ENCODE assay signal across 8 cellular contexts in genomic region chr7:92528188-92528957, GRCh38. TPM values are rescaled to one million over a fixed set of nuclear protein-coding genes. Genes with fewer than 3 reads are reported as not detected.
A peak's percentile ranks its signal among the peaks of the same experiment; 100 is the strongest.
DNase-seq lines count a peak whose midpoint lies in the region; ATAC-seq, FAIRE-seq and TF ChIP-seq lines count a peak whose summit lies in the region.

Gene PEX1 (minus strand): TSS chr7:92528520. CDS start chr7:92528435, 85 bp downstream.
Gene RBM48 (plus strand): TSS chr7:92528795. CDS start chr7:92528814, 19 bp downstream.

- peak; percentile 98 for ATAC-seq in HG02840 (IDR thresholded peaks at IDR 0.05; ENCODE audit: low FRiP score, unreplicated experiment)

- H3K4me2 ChIP-seq in parathyroid adenoma (ENCODE audit: low read length) = peak within 1 kb of the TSS; percentile 80

- TF ChIP-seq CTCF in cardiac muscle cell (IDR thresholded peaks at IDR 0.05; ENCODE audit: low read depth, low read length) (peak; percentile 47), parathyroid adenoma (IDR thresholded peaks at IDR 0.05) (peak; percentile 51), tibial nerve (IDR thresholded peaks at IDR 0.05) (peak; percentile 29 to 80 (median 44))

- H3K9ac ChIP-seq in adipocyte (ENCODE audit: low read length) (peak within 1 kb of the TSS; percentile 94), parathyroid adenoma (no peak within 1 kb of the TSS)

- peak; percentile 95 for FAIRE-seq in GM12891 (lab: Jason Lieb, UNC)

- H3K27me3 ChIP-seq in adipocyte (replicated peaks; ENCODE audit: control insufficient read depth, insufficient read depth, low read length) = no peaks in the 10 kb centered on the region
- H3K27me3 ChIP-seq in cardiac muscle cell = no peaks in the 10 kb centered on the region
- H3K27me3 ChIP-seq in parathyroid adenoma (ENCODE audit: control insufficient read depth, insufficient read depth, low read length) = no peaks in the 10 kb centered on the region
- no peaks in the 10 kb centered on the region for H3K27me3 ChIP-seq in tibial nerve

- H3K27ac ChIP-seq in cardiac muscle cell (peak within 1 kb of the TSS; percentile 96), parathyroid adenoma (peak within 1 kb of the TSS; percentile 84), tibial nerve (peak within 1 kb of the TSS; percentile 81 to 96 (median 89))

- peaks cover 15% of the 10 kb centered on the region for H3K4me1 ChIP-seq in adipocyte (ENCODE audit: control insufficient read depth, insufficient read depth, low read length)
- peaks cover 10% of the 10 kb centered on the region for H3K4me1 ChIP-seq in cardiac muscle cell (ENCODE audit: low read depth)
- H3K4me1 ChIP-seq in parathyroid adenoma = no peaks in the 10 kb centered on the region
- peaks cover 0 to 49% (median 16%) of the 10 kb centered on the region in 4 donors for H3K4me1 ChIP-seq in tibial nerve

- 0% methylated on average over 25 to 77 of the region's 79 CpGs for WGBS in tibial nerve, 2 donors

- peak within 1 kb of the TSS; percentile 92 for H2AFZ ChIP-seq in parathyroid adenoma

- peak; percentile 66 to 96 for TF ChIP-seq EP300 in tibial nerve (IDR thresholded peaks at IDR 0.05)

- H3K4me3 ChIP-seq in adipocyte (ENCODE audit: low read length) = peak within 1 kb of the TSS; percentile 97
- peak within 1 kb of the TSS; percentile 87 for H3K4me3 ChIP-seq in cardiac muscle cell
- H3K4me3 ChIP-seq in parathyroid adenoma (ENCODE audit: low read depth, low read length) = peak within 1 kb of the TSS; percentile 82
- H3K4me3 ChIP-seq in tibial nerve = peak within 1 kb of the TSS; percentile 64 to 99 (median 89)

- no peaks in the 10 kb centered on the region for H3K9me3 ChIP-seq in adipocyte (ENCODE audit: control insufficient read depth, low read length)
- H3K9me3 ChIP-seq in cardiac muscle cell (ENCODE audit: low read depth) = no peaks in the 10 kb centered on the region
- no peaks in the 10 kb centered on the region for H3K9me3 ChIP-seq in parathyroid adenoma (ENCODE audit: control insufficient read depth, low read length)
- no peaks in the 10 kb centered on the region for H3K9me3 ChIP-seq in tibial nerve

- peaks cover 16% of the 10 kb centered on the region for H3K79me2 ChIP-seq in parathyroid adenoma

- TF ChIP-seq POLR2A in GM12891 (IDR thresholded peaks at IDR 0.05; ENCODE audit: low read depth, low read length) = peak; percentile 87
- TF ChIP-seq POLR2A in tibial nerve (IDR thresholded peaks at IDR 0.05) = peak in 1 of 2 donors; percentile 60

- DNase-seq in GM12891 (ENCODE audit: insufficient read length, low spot score) (peak; percentile 80), NCI-H1436 (lab: John Stamatoyannopoulos, UW) (peak; percentile 98), T follicular helper cell (ENCODE audit: low read depth) (peak; percentile 94), adipocyte (ENCODE audit: low read depth) (peak; percentile 100), cardiac muscle cell (ENCODE audit: low read depth in 1 of 2, low spot score in 1 of 2) (peak; percentile 98 to 100), tibial nerve (ENCODE audit: low spot score in 2 of 2) (peak; percentile 88 to 90)

- H3K36me3 ChIP-seq in adipocyte (ENCODE audit: control insufficient read depth, insufficient read depth, low read length, severe bottlenecking) (peaks cover 22% of the 10 kb centered on the region), cardiac muscle cell (peaks cover 19% of the 10 kb centered on the region), parathyroid adenoma (ENCODE audit: control insufficient read depth, insufficient read depth, low read length) (no peaks in the 10 kb centered on the region), tibial nerve (peaks cover 0 to 32% (median 10%) of the 10 kb centered on the region in 3 donors)

TF ChIP-seq in GM12891, 5 proteins besides CTCF, POLR2A, EP300 and RAD21:
- TF ChIP-seq POU2F2 (IDR thresholded peaks at IDR 0.05; ENCODE audit: low read depth, low read length) (0 out of 2 replicates have a peak, but pooled peaks have one; percentile 31), SPI1 (IDR thresholded peaks at IDR 0.05; ENCODE audit: low read depth, low read length) (no peak), PAX5 (IDR thresholded peaks at IDR 0.05; ENCODE audit: insufficient read depth, low read length, severe bottlenecking) (no peak), POLR2AphosphoS5 (IDR thresholded peaks at IDR 0.05; ENCODE audit: low read depth, low read length) (peak; percentile 85), TAF1 (IDR thresholded peaks at IDR 0.05; ENCODE audit: low read depth, low read length) (peak; percentile 83)

RNA-seq across cellular contexts. Expression of gene PEX1, which starts in this region (rescaled TPM):
- 6.3 TPM for polyA plus RNA-seq in GM12891 (2012; ENCODE audit: low read depth, missing spikeins)
- total RNA-seq in cardiac muscle cell (19.8 and 25.9 TPM in 2 replicates), tibial nerve (10 to 100 TPM; 18.4 to 24.6 (median 20.7) TPM)
- polyA plus RNA-seq in cardiac muscle cell = 20.8 and 26.3 TPM in 2 replicates

RNA-seq across cellular contexts. Expression of gene RBM48, which starts in this region (rescaled TPM):
- 8.0 TPM for polyA plus RNA-seq in GM12891 (2012; ENCODE audit: low read depth, missing spikeins)
- total RNA-seq in cardiac muscle cell = 8.9 and 9.1 TPM in 2 replicates
- polyA plus RNA-seq in cardiac muscle cell = 19.5 and 25.9 TPM in 2 replicates
- 10 to 100 TPM in 3 of 4 donors, 1 to 10 TPM in 1; 8.5 to 16.3 (median 12.8) TPM for total RNA-seq in tibial nerve

Comparison
In these comparisons a context has a peak if more than half of its experiments do, and no peak if none do; other contexts are left out.
1. Peak in every context shown above with its lines: DNase-seq, ATAC-seq, H3K4me3 ChIP-seq and H3K27ac ChIP-seq.